In genomic region chr11:127993788-127994187, GRCh38 we compare ENCODE assay signal across 1 cellular context.
TF ChIP-seq lines count a peak whose summit lies in the region.

No MANE protein-coding gene starts in this region.

TF ChIP-seq in H1, 55 proteins besides CTCF, POLR2A, EP300 and RAD21 (continued from another document):
- no peak for TF ChIP-seq SAP30 (IDR thresholded peaks at IDR 0.05; ENCODE audit: insufficient read depth, insufficient replicate concordance, low read length)
TF ChIP-seq in H1: peak in this region for 0.
